In the genomic region with DNA sequence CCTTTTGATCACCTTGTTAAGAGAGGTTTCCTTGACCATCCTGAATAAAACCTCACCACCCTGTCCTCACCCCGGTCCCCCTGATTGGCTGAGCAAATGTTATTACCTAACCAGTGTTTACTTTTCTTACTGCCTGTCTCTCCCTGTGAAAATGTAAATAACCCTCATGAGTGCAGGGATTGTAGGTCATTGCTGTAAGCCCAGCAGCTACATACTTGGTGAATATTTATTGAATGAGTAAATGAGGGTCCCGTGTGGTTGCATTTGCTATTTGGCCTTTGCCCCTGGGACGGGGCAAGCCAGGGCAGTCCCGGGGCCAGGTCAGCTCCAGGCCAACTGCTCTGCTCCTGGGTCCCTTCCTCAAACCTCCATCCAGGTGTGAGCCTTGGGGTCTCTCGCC, we compare ENCODE assay signal across 1 cellular context.
TF ChIP-seq lines count a peak whose summit lies in the region.

No MANE protein-coding gene starts in this region.

TF ChIP-seq in HepG2, 621 proteins besides CTCF, POLR2A, EP300 and RAD21 (continued from another document):
- TF ChIP-seq ZBTB20 (CRISPR knock-in tag; IDR thresholded peaks at IDR 0.05; ENCODE audit: borderline replicate concordance, low read depth): peak; percentile 72; the same call in 1 of the 2 replicates
- TF ChIP-seq, protein P1, sequence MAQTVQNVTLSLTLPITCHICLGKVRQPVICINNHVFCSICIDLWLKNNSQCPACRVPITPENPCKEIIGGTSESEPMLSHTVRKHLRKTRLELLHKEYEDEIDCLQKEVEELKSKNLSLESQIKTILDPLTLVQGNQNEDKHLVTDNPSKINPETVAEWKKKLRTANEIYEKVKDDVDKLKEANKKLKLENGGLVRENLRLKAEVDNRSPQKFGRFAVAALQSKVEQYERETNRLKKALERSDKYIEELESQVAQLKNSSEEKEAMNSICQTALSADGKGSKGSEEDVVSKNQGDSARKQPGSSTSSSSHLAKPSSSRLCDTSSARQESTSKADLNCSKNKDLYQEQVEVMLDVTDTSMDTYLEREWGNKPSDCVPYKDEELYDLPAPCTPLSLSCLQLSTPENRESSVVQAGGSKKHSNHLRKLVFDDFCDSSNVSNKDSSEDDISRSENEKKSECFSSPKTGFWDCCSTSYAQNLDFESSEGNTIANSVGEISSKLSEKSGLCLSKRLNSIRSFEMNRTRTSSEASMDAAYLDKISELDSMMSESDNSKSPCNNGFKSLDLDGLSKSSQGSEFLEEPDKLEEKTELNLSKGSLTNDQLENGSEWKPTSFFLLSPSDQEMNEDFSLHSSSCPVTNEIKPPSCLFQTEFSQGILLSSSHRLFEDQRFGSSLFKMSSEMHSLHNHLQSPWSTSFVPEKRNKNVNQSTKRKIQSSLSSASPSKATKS (CRISPR knock-in tag; IDR thresholded peaks at IDR 0.05): no peak
- TF ChIP-seq SP5 (CRISPR knock-in tag; IDR thresholded peaks at IDR 0.05; ENCODE audit: borderline replicate concordance, low read depth): 0 out of 2 replicates have a peak, but pooled peaks have one; percentile 17
- peak; percentile 77 for TF ChIP-seq HNF4A (CRISPR knock-in tag; IDR thresholded peaks at IDR 0.05)
- no peak for TF ChIP-seq JARID2 (CRISPR knock-in tag; IDR thresholded peaks at IDR 0.05; ENCODE audit: insufficient replicate concordance)
- no peak for TF ChIP-seq HBP1 (CRISPR knock-in tag; IDR thresholded peaks at IDR 0.05; ENCODE audit: low read depth)
- TF ChIP-seq, protein P2, sequence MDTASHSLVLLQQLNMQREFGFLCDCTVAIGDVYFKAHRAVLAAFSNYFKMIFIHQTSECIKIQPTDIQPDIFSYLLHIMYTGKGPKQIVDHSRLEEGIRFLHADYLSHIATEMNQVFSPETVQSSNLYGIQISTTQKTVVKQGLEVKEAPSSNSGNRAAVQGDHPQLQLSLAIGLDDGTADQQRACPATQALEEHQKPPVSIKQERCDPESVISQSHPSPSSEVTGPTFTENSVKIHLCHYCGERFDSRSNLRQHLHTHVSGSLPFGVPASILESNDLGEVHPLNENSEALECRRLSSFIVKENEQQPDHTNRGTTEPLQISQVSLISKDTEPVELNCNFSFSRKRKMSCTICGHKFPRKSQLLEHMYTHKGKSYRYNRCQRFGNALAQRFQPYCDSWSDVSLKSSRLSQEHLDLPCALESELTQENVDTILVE (CRISPR knock-in tag; IDR thresholded peaks at IDR 0.05): no peak
- TF ChIP-seq HDAC1 (CRISPR knock-in tag; IDR thresholded peaks at IDR 0.05): peak; percentile 72
- TF ChIP-seq ZNF792 (CRISPR knock-in tag; IDR thresholded peaks at IDR 0.05): 0 out of 2 replicates have a peak, but pooled peaks have one; percentile 44
- no peak for TF ChIP-seq ELF4 (CRISPR knock-in tag; IDR thresholded peaks at IDR 0.05; ENCODE audit: borderline replicate concordance)
- TF ChIP-seq ZNF543 (CRISPR knock-in tag; IDR thresholded peaks at IDR 0.05): no peak
- TF ChIP-seq ZBTB7B (CRISPR knock-in tag; IDR thresholded peaks at IDR 0.05): peak; percentile 59; the same call in 1 of the 2 replicates
- peak; percentile 32; the same call in 1 of the 2 replicates for TF ChIP-seq KDM6A (CRISPR knock-in tag; IDR thresholded peaks at IDR 0.05; ENCODE audit: low read depth)
- peak; percentile 88; the same call in 1 of the 2 replicates for TF ChIP-seq TBX2 (CRISPR knock-in tag; IDR thresholded peaks at IDR 0.05; ENCODE audit: borderline replicate concordance)
- peak; percentile 75; the same call in 1 of the 2 replicates for TF ChIP-seq DPF2 (CRISPR knock-in tag; IDR thresholded peaks at IDR 0.05; ENCODE audit: borderline replicate concordance, low read depth)
- no peak for TF ChIP-seq ARID2 (CRISPR knock-in tag; IDR thresholded peaks at IDR 0.05; ENCODE audit: borderline replicate concordance)
- no peak for TF ChIP-seq KIAA2018 (CRISPR knock-in tag; IDR thresholded peaks at IDR 0.05; ENCODE audit: borderline replicate concordance)
- TF ChIP-seq, protein P3, sequence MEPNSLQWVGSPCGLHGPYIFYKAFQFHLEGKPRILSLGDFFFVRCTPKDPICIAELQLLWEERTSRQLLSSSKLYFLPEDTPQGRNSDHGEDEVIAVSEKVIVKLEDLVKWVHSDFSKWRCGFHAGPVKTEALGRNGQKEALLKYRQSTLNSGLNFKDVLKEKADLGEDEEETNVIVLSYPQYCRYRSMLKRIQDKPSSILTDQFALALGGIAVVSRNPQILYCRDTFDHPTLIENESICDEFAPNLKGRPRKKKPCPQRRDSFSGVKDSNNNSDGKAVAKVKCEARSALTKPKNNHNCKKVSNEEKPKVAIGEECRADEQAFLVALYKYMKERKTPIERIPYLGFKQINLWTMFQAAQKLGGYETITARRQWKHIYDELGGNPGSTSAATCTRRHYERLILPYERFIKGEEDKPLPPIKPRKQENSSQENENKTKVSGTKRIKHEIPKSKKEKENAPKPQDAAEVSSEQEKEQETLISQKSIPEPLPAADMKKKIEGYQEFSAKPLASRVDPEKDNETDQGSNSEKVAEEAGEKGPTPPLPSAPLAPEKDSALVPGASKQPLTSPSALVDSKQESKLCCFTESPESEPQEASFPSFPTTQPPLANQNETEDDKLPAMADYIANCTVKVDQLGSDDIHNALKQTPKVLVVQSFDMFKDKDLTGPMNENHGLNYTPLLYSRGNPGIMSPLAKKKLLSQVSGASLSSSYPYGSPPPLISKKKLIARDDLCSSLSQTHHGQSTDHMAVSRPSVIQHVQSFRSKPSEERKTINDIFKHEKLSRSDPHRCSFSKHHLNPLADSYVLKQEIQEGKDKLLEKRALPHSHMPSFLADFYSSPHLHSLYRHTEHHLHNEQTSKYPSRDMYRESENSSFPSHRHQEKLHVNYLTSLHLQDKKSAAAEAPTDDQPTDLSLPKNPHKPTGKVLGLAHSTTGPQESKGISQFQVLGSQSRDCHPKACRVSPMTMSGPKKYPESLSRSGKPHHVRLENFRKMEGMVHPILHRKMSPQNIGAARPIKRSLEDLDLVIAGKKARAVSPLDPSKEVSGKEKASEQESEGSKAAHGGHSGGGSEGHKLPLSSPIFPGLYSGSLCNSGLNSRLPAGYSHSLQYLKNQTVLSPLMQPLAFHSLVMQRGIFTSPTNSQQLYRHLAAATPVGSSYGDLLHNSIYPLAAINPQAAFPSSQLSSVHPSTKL (CRISPR knock-in tag; IDR thresholded peaks at IDR 0.05): peak; percentile 88
- no peak for TF ChIP-seq ZNF205 (CRISPR knock-in tag; IDR thresholded peaks at IDR 0.05)
- TF ChIP-seq ZNF776 (CRISPR knock-in tag; IDR thresholded peaks at IDR 0.05): no peak
- TF ChIP-seq SYNCRIP (IDR thresholded peaks at IDR 0.05; ENCODE audit: insufficient read depth, low read depth, low read length): no peak
- no peak for TF ChIP-seq SIX1 (CRISPR knock-in tag; IDR thresholded peaks at IDR 0.05; ENCODE audit: borderline replicate concordance)
- TF ChIP-seq ZNF124 (CRISPR knock-in tag; IDR thresholded peaks at IDR 0.05): no peak
- no peak for TF ChIP-seq TEAD2 (CRISPR knock-in tag; IDR thresholded peaks at IDR 0.05)
- TF ChIP-seq ZFP90 (CRISPR knock-in tag; IDR thresholded peaks at IDR 0.05; ENCODE audit: borderline replicate concordance): no peak
- TF ChIP-seq ZNF335 (CRISPR knock-in tag; IDR thresholded peaks at IDR 0.05): no peak
- no peak for TF ChIP-seq TEF (CRISPR knock-in tag; IDR thresholded peaks at IDR 0.05)
- no peak for TF ChIP-seq ZNF777 (CRISPR knock-in tag; IDR thresholded peaks at IDR 0.05)
- TF ChIP-seq GLI4 (CRISPR knock-in tag; IDR thresholded peaks at IDR 0.05; ENCODE audit: borderline replicate concordance): no peak
- no peak for TF ChIP-seq ZFP36L2 (CRISPR knock-in tag; IDR thresholded peaks at IDR 0.05)
- TF ChIP-seq ZNF431 (CRISPR knock-in tag; IDR thresholded peaks at IDR 0.05; ENCODE audit: borderline replicate concordance, low read depth): no peak
- TF ChIP-seq HHEX (CRISPR knock-in tag; IDR thresholded peaks at IDR 0.05): peak; percentile 52
- peak; percentile 57; the same call in 1 of the 2 replicates for TF ChIP-seq SMYD3 (CRISPR knock-in tag; IDR thresholded peaks at IDR 0.05)
- TF ChIP-seq ZNF24 (IDR thresholded peaks at IDR 0.05): no peak
TF ChIP-seq in HepG2: peak in this region for 123.
